ENCODE assay signal across 18 cellular contexts in the genomic region with DNA sequence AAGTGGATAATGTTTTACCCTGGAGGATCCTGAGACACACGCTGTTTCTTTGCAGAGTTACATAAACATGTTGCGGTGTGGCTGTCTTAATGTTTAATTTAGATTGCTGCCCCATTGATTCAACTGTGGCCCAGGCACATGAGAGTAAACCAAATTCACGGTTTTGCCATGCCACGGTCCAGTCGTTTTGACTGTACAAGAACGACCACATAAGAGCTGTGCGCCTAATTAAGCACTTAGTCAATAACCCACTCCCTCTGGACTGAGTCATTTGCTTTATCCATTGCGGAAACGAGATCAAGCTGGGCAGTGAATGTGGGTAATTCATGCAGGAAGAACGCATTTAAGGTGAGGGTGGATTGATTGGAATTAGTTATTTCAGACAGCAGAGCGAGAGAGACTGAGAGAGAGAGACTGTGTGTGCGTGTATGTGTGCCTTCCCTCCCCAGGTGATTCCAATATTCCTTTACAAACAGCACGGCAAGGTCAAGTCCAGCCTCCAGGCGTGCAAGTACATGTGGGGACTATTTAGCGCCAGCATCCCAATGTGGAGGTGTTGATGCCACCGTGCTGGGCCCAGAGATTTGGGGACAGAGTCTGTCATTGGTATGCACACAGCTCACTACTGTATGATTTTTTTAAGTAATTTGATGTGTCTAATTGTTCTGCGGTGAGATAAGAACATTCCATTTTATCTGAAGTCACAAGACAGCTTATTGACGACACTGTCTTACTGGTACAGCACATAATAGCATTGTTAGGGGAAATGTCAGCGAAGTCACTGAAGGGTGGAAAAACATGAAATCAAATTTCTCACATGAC. TPM values are rescaled to one million over a fixed set of nuclear protein-coding genes. Genes with fewer than 3 reads are reported as not detected.
A peak's percentile ranks its signal among the peaks of the same experiment; 100 is the strongest.
DNase-seq lines count a peak whose midpoint lies in the region; ATAC-seq, FAIRE-seq and TF ChIP-seq lines count a peak whose summit lies in the region.
"Had no signal": no experiment of that assay in that cellular context is flagged by ENCODE, and none has a peak within 500 bp of the region (broad histone marks: within the 10 kb centered on the region; RNA-seq: fewer than 3 reads in every experiment).

No MANE protein-coding gene starts in this region.

- no peaks in the 10 kb centered on the region for H3K36me3 ChIP-seq in body of pancreas (replicated peaks in 1 of 2; ENCODE audit: insufficient read depth in 1 of 2, low read depth in 2 of 2)

- no peak for FAIRE-seq in D721Med (lab: Jason Lieb, UNC)
- FAIRE-seq: HTR-8/SVneo had no signal

- no peak for TF ChIP-seq POLR2A in body of pancreas (IDR thresholded peaks at IDR 0.05)

- H3K4me1 ChIP-seq in body of pancreas (peaks cover 27% of the 10 kb centered on the region), foreskin keratinocyte (no peaks in the 10 kb centered on the region)

- H3K27ac Mint-ChIP-seq in activated naive CD4-positive, alpha-beta T cell treated with anti-CD3 and anti-CD28 coated beads for 36 hours, result no peak overlapping the region

- peak; percentile 85 for DNase-seq in EH (ENCODE audit: low read depth)
- no peak for DNase-seq in body of pancreas
- peak; percentile 65 for DNase-seq in non-pigmented ciliary epithelial cell (ENCODE audit: low read depth)
- no peak for DNase-seq in foreskin keratinocyte
- DNase-seq in D721Med (ENCODE audit: insufficient read length, low spot score), result no peak
- no peak for DNase-seq in activated naive CD4-positive, alpha-beta T cell treated with anti-CD3 and anti-CD28 coated beads for 36 hours
- DNase-seq: activated CD4-positive, alpha-beta T cell treated with anti-CD3 and anti-CD28 coated beads, Interleukin-2, amount 50 U/mL, for 48 hours; activated naive CD4-positive, alpha-beta T cell treated with anti-CD3 and anti-CD28 coated beads, Interleukin-2, amount 50 U/mL, for 16 hours; DMS 273 treated with DMSO at 0.1 percent for 48 hours; NCI-H1436; posterior cingulate gyrus; stimulated activated naive CD8-positive, alpha-beta T cell treated with anti-CD3 and anti-CD28 coated beads, Interleukin-15, amount 100 ng/mL, for 72 hours had no signal

- H3K36me3 Mint-ChIP-seq in activated naive CD4-positive, alpha-beta T cell treated with anti-CD3 and anti-CD28 coated beads for 36 hours (ENCODE audit: low read depth), result no peaks in the 10 kb centered on the region

- TF ChIP-seq CTCF in body of pancreas (IDR thresholded peaks at IDR 0.05) (no peak), foreskin keratinocyte (conservative IDR thresholded peaks at IDR 0.05) (no peak), D721Med (IDR thresholded peaks at IDR 0.05; ENCODE audit: insufficient read depth, missing control alignments) (no peak)

- CTCF ChIA-PET in activated naive CD4-positive, alpha-beta T cell treated with anti-CD3 and anti-CD28 coated beads for 36 hours (lab: Charles Lee), result no interaction called here

- ATAC-seq in HG03457 (IDR thresholded peaks at IDR 0.05; ENCODE audit: unreplicated experiment) (peak; percentile 79), body of pancreas (peak; percentile 18), foreskin keratinocyte (no peak)
- ATAC-seq: stimulated activated naive CD8-positive, alpha-beta T cell treated with anti-CD3 and anti-CD28 coated beads, Interleukin-15, amount 100 ng/mL, for 72 hours had no signal

- peaks cover 10% of the 10 kb centered on the region for H3K27me3 Mint-ChIP-seq in activated naive CD4-positive, alpha-beta T cell treated with anti-CD3 and anti-CD28 coated beads for 36 hours (ENCODE audit: low read depth)
- H3K27me3 Mint-ChIP-seq: stimulated activated naive CD8-positive, alpha-beta T cell treated with anti-CD3 and anti-CD28 coated beads, Interleukin-15, amount 100 ng/mL, for 72 hours had no signal

- no peaks in the 10 kb centered on the region for H3K9me3 ChIP-seq in body of pancreas

- no peaks in the 10 kb centered on the region for H3K9me3 Mint-ChIP-seq in activated naive CD4-positive, alpha-beta T cell treated with anti-CD3 and anti-CD28 coated beads for 36 hours
- H3K9me3 Mint-ChIP-seq: stimulated activated naive CD8-positive, alpha-beta T cell treated with anti-CD3 and anti-CD28 coated beads, Interleukin-15, amount 100 ng/mL, for 72 hours had no signal

- intact Hi-C loops in body of pancreas (cut with DNase I), result no loop called here
- intact Hi-C loops in activated naive CD4-positive, alpha-beta T cell treated with anti-CD3 and anti-CD28 coated beads for 36 hours (cut with micrococcal nuclease), result no loop called here

- H3K27ac ChIP-seq in body of pancreas (no peak overlapping the region), foreskin keratinocyte (no peak overlapping the region)

- no peaks in the 10 kb centered on the region for H3K4me1 Mint-ChIP-seq in activated naive CD4-positive, alpha-beta T cell treated with anti-CD3 and anti-CD28 coated beads for 36 hours (ENCODE audit: low read depth)

- H3K27me3 ChIP-seq in body of pancreas (no peaks in the 10 kb centered on the region), foreskin keratinocyte (no peaks in the 10 kb centered on the region)

- WGBS in body of pancreas, 2 donors, result 46 to 55% methylated on average over 19 of the region's 19 CpGs

- no peak overlapping the region for H3K4me3 ChIP-seq in body of pancreas

- H3K4me3 Mint-ChIP-seq in activated naive CD4-positive, alpha-beta T cell treated with anti-CD3 and anti-CD28 coated beads for 36 hours, result no peak overlapping the region
- H3K4me3 Mint-ChIP-seq: stimulated activated naive CD8-positive, alpha-beta T cell treated with anti-CD3 and anti-CD28 coated beads, Interleukin-15, amount 100 ng/mL, for 72 hours had no signal

RNA-seq across cellular contexts. Expression of gene TEX36, which starts 8.4 kb away (rescaled TPM):
- total RNA-seq in body of pancreas (not detected), foreskin keratinocyte (not detected in 2 replicates)
- not detected in 2 replicates for polyA plus RNA-seq in foreskin keratinocyte
- not detected for total RNA-seq in activated naive CD4-positive, alpha-beta T cell treated with anti-CD3 and anti-CD28 coated beads for 36 hours
- total RNA-seq: dermis microvascular lymphatic vessel endothelial cell; glomerular endothelial cell; lung microvascular endothelial cell; T-helper 2 cell treated with Interferon-gamma antibody and Interleukin-4, amounts not matched to agents 100 ng/mL and 5 ng/mL, for 36 hours had no signal

RNA-seq across cellular contexts. Expression of gene EDRF1, which starts 28.1 kb away (rescaled TPM):
- total RNA-seq in body of pancreas (10 to 100 TPM; 22.4 to 29.8 TPM), foreskin keratinocyte (15.3 and 17.7 TPM in 2 replicates)
- polyA plus RNA-seq in foreskin keratinocyte, result 6.7 and 9.2 TPM in 2 replicates
- total RNA-seq in activated naive CD4-positive, alpha-beta T cell treated with anti-CD3 and anti-CD28 coated beads for 36 hours, result 10 to 100 TPM; 24.0 to 25.0 TPM

Comparison
In these comparisons a context has a peak if more than half of its experiments do, and no peak if none do; other contexts are left out.
1. DNase-seq: peak in EH (single experiment) and non-pigmented ciliary epithelial cell (single experiment); none in body of pancreas (0 of 4), foreskin keratinocyte (0 of 2), D721Med (single experiment) and activated naive CD4-positive, alpha-beta T cell treated with anti-CD3 and anti-CD28 coated beads for 36 hours (single experiment).